Comparison of ENCODE assay signal across 10 cellular contexts in the genomic region with DNA sequence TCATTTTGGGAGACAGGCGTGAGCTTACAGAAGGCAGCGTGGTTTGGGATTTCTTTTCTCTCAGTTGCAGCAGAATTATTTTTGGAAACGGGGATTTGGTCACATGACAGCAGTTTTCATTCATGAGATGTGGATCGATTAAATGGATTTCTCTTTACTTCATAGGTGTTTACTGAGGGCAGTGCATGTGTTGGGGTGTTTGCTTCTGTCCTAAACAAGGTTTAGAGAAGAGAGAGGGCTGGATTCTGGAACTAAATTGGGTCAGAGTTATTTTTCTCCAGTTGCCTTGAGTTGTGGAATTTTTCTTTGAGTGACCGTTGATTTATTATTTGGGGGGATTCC. TPM values are rescaled to one million over a fixed set of nuclear protein-coding genes. Genes with fewer than 3 reads are reported as not detected.
A peak's percentile ranks its signal among the peaks of the same experiment; 100 is the strongest.
DNase-seq lines count a peak whose midpoint lies in the region; ATAC-seq, FAIRE-seq and TF ChIP-seq lines count a peak whose summit lies in the region.
"Had no signal": no experiment of that assay in that cellular context is flagged by ENCODE, and none has a peak within 500 bp of the region (broad histone marks: within the 10 kb centered on the region; RNA-seq: fewer than 3 reads in every experiment).

No MANE protein-coding gene starts in this region.

- TF ChIP-seq CTCF in K562 (IDR thresholded peaks at IDR 0.05 in 2 of 3, conservative IDR thresholded peaks at IDR 0.05 in 1 of 3; ENCODE audit: insufficient read depth in 2 of 3, low read depth in 1 of 3, low read length in 3 of 3): no peak
- TF ChIP-seq CTCF in tibial artery (IDR thresholded peaks at IDR 0.05): no peak

- no peak for TF ChIP-seq POLR2A in K562 (conservative IDR thresholded peaks at IDR 0.05)

- 61% methylated on average over 5 of the region's 5 CpGs for WGBS in K562 (ENCODE audit: insufficient coverage, low coverage, missing lambda C conversion rate)

- intact Hi-C loops in K562 (cut with micrococcal nuclease): no loop called here
- intact Hi-C loops in tibial artery (cut with DNase I; ENCODE audit: low total_unique reads): no loop called here

- peaks cover 26% of the 10 kb centered on the region; the same call in 2 of the 3 replicates for H3K79me2 ChIP-seq in K562 (ENCODE audit: control insufficient read depth, insufficient read depth, low read length)

- in situ Hi-C loops in K562 (cut with MboI): no loop called here
- in situ Hi-C loops in KBM-7 (cut with MboI; ENCODE audit: low pct_unique_long_range_greater_than_20kb, low sequenced_read_pairs): no loop called here

- H3K9me3 ChIP-seq in K562 (replicated peaks; ENCODE audit: control insufficient read depth, insufficient read depth, low read depth, low read length) (no peaks in the 10 kb centered on the region), tibial artery (no peaks in the 10 kb centered on the region)

- no peaks in the 10 kb centered on the region for H3K9me1 ChIP-seq in K562 (ENCODE audit: control insufficient read depth, insufficient read depth, low read length)

- H2AFZ ChIP-seq in K562 (ENCODE audit: low read depth, low read length): no peak overlapping the region

- no peak for FAIRE-seq in K562 (lab: Jason Lieb, UNC)

- peaks cover 59% of the 10 kb centered on the region for H3K4me1 Mint-ChIP-seq in memory B cell

- H3K36me3 ChIP-seq in K562 (ENCODE audit: control insufficient read depth, insufficient read depth, low read length) (no peaks in the 10 kb centered on the region), tibial artery (no peaks in the 10 kb centered on the region)

- BruUV-seq in K562 (replicated peaks; lab: Mats Ljungman, UMichigan): no TSS peak

- no peak overlapping the region for H3K27ac ChIP-seq in K562 (ENCODE audit: extremely low read depth, low read depth, low read length)
- peak overlapping the region; percentile 76 to 83 for H3K27ac ChIP-seq in tibial artery

- H3K27ac Mint-ChIP-seq in memory B cell: peak overlapping the region; percentile 88

- CTCF ChIA-PET in K562 (lab: Yijun Ruan, JAX; ENCODE audit: low intra/inter-chr PET ratio): no interaction called here

- peaks cover 4% of the 10 kb centered on the region for H3K36me3 Mint-ChIP-seq in memory B cell

- H3K9ac ChIP-seq in K562 (ENCODE audit: insufficient read depth in 1 of 2, low read depth in 2 of 2, low read length in 2 of 2): no peak overlapping the region

- no peak for TF ChIP-seq EP300 in K562 (IDR thresholded peaks at IDR 0.05; ENCODE audit: low read length)

- no peaks in the 10 kb centered on the region for H3K27me3 Mint-ChIP-seq in memory B cell

- ATAC-seq in K562 (no peak), memory B cell (ENCODE audit: low read depth) (peak; percentile 7), HG02981 (IDR thresholded peaks at IDR 0.05; ENCODE audit: unreplicated experiment) (no peak)

- H3K9me3 Mint-ChIP-seq in memory B cell: no peaks in the 10 kb centered on the region

- TF ChIP-seq RAD21 in K562 (CRISPR knock-in tag; conservative IDR thresholded peaks at IDR 0.05 in 1 of 2, IDR thresholded peaks at IDR 0.05 in 1 of 2): no peak

- POLR2A ChIA-PET in K562 (lab: Yijun Ruan, JAX): interaction anchor here (1.3 kb wide), 1 partner anchor 11 kb away, joined by 7 read pairs; no protein-coding TSS in a partner anchor

- DNase-seq in NCI-H1092 treated with DMSO at 0.1 percent for 48 hours (lab: John Stamatoyannopoulos, UW) (peak; percentile 43), NCI-H1092 (lab: John Stamatoyannopoulos, UW) (no peak), K562 (ENCODE audit: extremely low read depth in 1 of 4, low spot score in 3 of 4) (no peak), memory B cell (ENCODE audit: low spot score in 2 of 2) (no peak), tibial artery (no peak), KG1 (lab: John Stamatoyannopoulos, UW) (no peak), KBM-7 (no peak)
- DNase-seq: 8988T; activated CD4-positive, alpha-beta T cell treated with anti-CD3 and anti-CD28 coated beads, Interleukin-2, amount 50 U/mL, for 48 hours had no signal

- H3K27me3 ChIP-seq in K562 (ENCODE audit: control insufficient read depth in 2 of 2, insufficient read depth in 2 of 2, low read length in 2 of 2) (no peaks in the 10 kb centered on the region), tibial artery (no peaks in the 10 kb centered on the region)

- H3K4me1 ChIP-seq in K562 (replicated peaks in 1 of 2; ENCODE audit: control insufficient read depth in 2 of 2, insufficient read depth in 2 of 2, low read length in 2 of 2) (peaks cover 4 to 6% of the 10 kb centered on the region in 2 experiments; a peak in 2 of 5 replicates), tibial artery (peaks cover 0 to 89% (median 54%) of the 10 kb centered on the region in 4 donors)

- H3K4me2 ChIP-seq in K562 (ENCODE audit: insufficient read depth, low read length): no peak overlapping the region

- no peak overlapping the region for H3K4me3 ChIP-seq in K562
- peak overlapping the region; percentile 32 to 38 for H3K4me3 ChIP-seq in tibial artery

- peak overlapping the region; percentile 77 for H3K4me3 Mint-ChIP-seq in memory B cell

- H4K20me1 ChIP-seq in K562 (replicated peaks; ENCODE audit: control insufficient read depth, insufficient read depth, low read length): peaks cover 10% of the 10 kb centered on the region; the same call in 1 of the 2 replicates

TF ChIP-seq in K562, 482 proteins besides CTCF, POLR2A, EP300 and RAD21 (continues in another document):
- TF ChIP-seq, protein P1, sequence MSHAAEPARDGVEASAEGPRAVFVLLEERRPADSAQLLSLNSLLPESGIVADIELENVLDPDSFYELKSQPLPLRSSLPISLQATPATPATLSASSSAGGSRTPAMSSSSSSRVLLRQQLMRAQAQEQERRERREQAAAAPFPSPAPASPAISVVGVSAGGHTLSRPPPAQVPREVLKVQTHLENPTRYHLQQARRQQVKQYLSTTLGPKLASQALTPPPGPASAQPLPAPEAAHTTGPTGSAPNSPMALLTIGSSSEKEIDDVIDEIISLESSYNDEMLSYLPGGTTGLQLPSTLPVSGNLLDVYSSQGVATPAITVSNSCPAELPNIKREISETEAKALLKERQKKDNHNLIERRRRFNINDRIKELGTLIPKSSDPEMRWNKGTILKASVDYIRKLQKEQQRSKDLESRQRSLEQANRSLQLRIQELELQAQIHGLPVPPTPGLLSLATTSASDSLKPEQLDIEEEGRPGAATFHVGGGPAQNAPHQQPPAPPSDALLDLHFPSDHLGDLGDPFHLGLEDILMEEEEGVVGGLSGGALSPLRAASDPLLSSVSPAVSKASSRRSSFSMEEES (CRISPR knock-in tag; IDR thresholded peaks at IDR 0.05): peak; percentile 69
- TF ChIP-seq, protein P2, sequence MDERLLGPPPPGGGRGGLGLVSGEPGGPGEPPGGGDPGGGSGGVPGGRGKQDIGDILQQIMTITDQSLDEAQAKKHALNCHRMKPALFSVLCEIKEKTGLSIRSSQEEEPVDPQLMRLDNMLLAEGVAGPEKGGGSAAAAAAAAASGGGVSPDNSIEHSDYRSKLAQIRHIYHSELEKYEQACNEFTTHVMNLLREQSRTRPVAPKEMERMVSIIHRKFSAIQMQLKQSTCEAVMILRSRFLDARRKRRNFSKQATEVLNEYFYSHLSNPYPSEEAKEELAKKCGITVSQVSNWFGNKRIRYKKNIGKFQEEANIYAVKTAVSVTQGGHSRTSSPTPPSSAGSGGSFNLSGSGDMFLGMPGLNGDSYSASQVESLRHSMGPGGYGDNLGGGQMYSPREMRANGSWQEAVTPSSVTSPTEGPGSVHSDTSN (CRISPR knock-in tag; IDR thresholded peaks at IDR 0.05; ENCODE audit: low read depth): no peak
- TF ChIP-seq, protein P2 (tag; conservative IDR thresholded peaks at IDR 0.05; ENCODE audit: low read depth): 0 out of 2 replicates have a peak, but pooled peaks have one; percentile 9
- TF ChIP-seq MEF2A (IDR thresholded peaks at IDR 0.05; ENCODE audit: control insufficient read depth, low read depth, low read length): no peak
- TF ChIP-seq LARP7 (IDR thresholded peaks at IDR 0.05): no peak
- no peak for TF ChIP-seq NR2C1 (IDR thresholded peaks at IDR 0.05)
- TF ChIP-seq NR2C1 (tag; IDR thresholded peaks at IDR 0.05): no peak

RNA-seq across cellular contexts. Expression of a gene that starts 18.6 kb away (rescaled TPM):
- 54.4 and 56.3 TPM in 2 replicates for total RNA-seq in K562 (2011; cell fraction: chromatin; rRNA removed; ENCODE audit: low replicate concordance)
- total RNA-seq in K562 (2011; cell fraction: nucleolus; rRNA removed): 28.3 and 29.1 TPM in 2 replicates
- 38.1 and 45.0 TPM in 2 replicates for total RNA-seq in K562 (2011; cell fraction: nucleoplasm; rRNA removed)
- total RNA-seq in K562 (2014; rRNA removed) (21.7 and 25.8 TPM in 2 replicates), K562 (2014; rRNA removed; fragmentation: Illumina TruSeq; extraction: Trizol) (13.2 and 14.2 TPM in 2 replicates), K562 (2015; rRNA removed; fragmentation: Illumina TruSeq; extraction: Trizol) (15.5 and 15.6 TPM in 2 replicates), K562 (2021) (27.5 and 28.5 TPM in 2 replicates)
- polyA plus RNA-seq in K562 (2011; rRNA removed) (17.5 and 24.0 TPM in 2 replicates), K562 (2014; fragmentation: Illumina TruSeq; extraction: Trizol) (20.3 and 21.3 TPM in 2 replicates), K562 (2014; fragmentation: Nextera tagmentation; extraction: Ambion mirVana) (1 to 10 TPM; 5.3 TPM), K562 (2014; rRNA removed) (18.7 and 19.4 TPM in 2 replicates)
- 13.7 and 15.9 TPM in 2 replicates for polyA plus RNA-seq in K562 (2011; cell fraction: cytosol; rRNA removed)
- 46.8 and 47.8 TPM in 2 replicates for polyA plus RNA-seq in K562 (2011; cell fraction: nucleus; rRNA removed)
- polyA plus RNA-seq in K562 (2012): 16.4 and 21.1 TPM in 2 replicates
- polyA minus RNA-seq in K562 (2011; rRNA and poly(A)+ RNA removed): 24.5 and 36.4 TPM in 2 replicates
- polyA minus RNA-seq in K562 (2011; cell fraction: cytosol; rRNA and poly(A)+ RNA removed): 17.6 and 25.8 TPM in 2 replicates
- 28.0 and 53.1 TPM in 2 replicates for polyA minus RNA-seq in K562 (2011; cell fraction: nucleus; rRNA and poly(A)+ RNA removed)
